In genomic region chr6:34953084-34954025, GRCh38 we compare ENCODE assay signal across 1 cellular context.
A peak's percentile ranks its signal among the peaks of the same experiment; 100 is the strongest.
TF ChIP-seq lines count a peak whose summit lies in the region.

No MANE protein-coding gene starts in this region.

TF ChIP-seq in HepG2, 621 proteins besides CTCF, POLR2A, EP300 and RAD21 (continued from another document and continues in another):
- TF ChIP-seq NFAT5 (CRISPR knock-in tag; IDR thresholded peaks at IDR 0.05) (no peak), XRCC5 (optimal IDR thresholded peaks at IDR 0.05; ENCODE audit: low read length) (peak; percentile 65), MEIS1 (CRISPR knock-in tag; IDR thresholded peaks at IDR 0.05; ENCODE audit: borderline replicate concordance) (0 out of 2 replicates have a peak, but pooled peaks have one; percentile 14), HMG20B (CRISPR knock-in tag; conservative IDR thresholded peaks at IDR 0.05) (peak; percentile 89), ZNF503 (CRISPR knock-in tag; IDR thresholded peaks at IDR 0.05) (peak; percentile 58; the same call in 1 of the 2 replicates), ZNF670 (CRISPR knock-in tag; IDR thresholded peaks at IDR 0.05; ENCODE audit: borderline replicate concordance) (peak; percentile 63; the same call in 1 of the 2 replicates), KDM2A (CRISPR knock-in tag; IDR thresholded peaks at IDR 0.05; ENCODE audit: borderline replicate concordance, low read depth) (no peak), SP5 (CRISPR knock-in tag; IDR thresholded peaks at IDR 0.05; ENCODE audit: borderline replicate concordance, low read depth) (no peak), GFI1 (CRISPR knock-in tag; IDR thresholded peaks at IDR 0.05; ENCODE audit: borderline replicate concordance) (peak; percentile 95), PLSCR1 (CRISPR knock-in tag; IDR thresholded peaks at IDR 0.05; ENCODE audit: borderline replicate concordance) (no peak), ZNF580 (CRISPR knock-in tag; IDR thresholded peaks at IDR 0.05; ENCODE audit: borderline replicate concordance, low read depth) (peak; percentile 70; the same call in 1 of the 2 replicates), TEAD3 (CRISPR knock-in tag; optimal IDR thresholded peaks at IDR 0.05; ENCODE audit: borderline replicate concordance) (peak; percentile 64), BCL6 (CRISPR knock-in tag; IDR thresholded peaks at IDR 0.05) (peak; percentile 58; the same call in 1 of the 2 replicates), BHLHE40 (IDR thresholded peaks at IDR 0.05; ENCODE audit: low read length) (peak; percentile 71), ZNF615 (CRISPR knock-in tag; IDR thresholded peaks at IDR 0.05; ENCODE audit: borderline replicate concordance) (no peak), ZSCAN12 (CRISPR knock-in tag; IDR thresholded peaks at IDR 0.05) (no peak), ZNF678 (CRISPR knock-in tag; IDR thresholded peaks at IDR 0.05) (no peak), KDM3A (CRISPR knock-in tag; IDR thresholded peaks at IDR 0.05; ENCODE audit: low read depth) (no peak), MIXL1 (CRISPR knock-in tag; IDR thresholded peaks at IDR 0.05) (peak; percentile 97), ZNF205 (CRISPR knock-in tag; IDR thresholded peaks at IDR 0.05) (0 out of 2 replicates have a peak, but pooled peaks have one; percentile 46), FOXA3 (CRISPR knock-in tag; IDR thresholded peaks at IDR 0.05) (peak; percentile 99), ZNF614 (CRISPR knock-in tag; IDR thresholded peaks at IDR 0.05; ENCODE audit: borderline replicate concordance) (peak; percentile 98), TBX2 (CRISPR knock-in tag; IDR thresholded peaks at IDR 0.05; ENCODE audit: borderline replicate concordance) (0 out of 2 replicates have a peak, but pooled peaks have one; percentile 26), ATRX (CRISPR knock-in tag; IDR thresholded peaks at IDR 0.05; ENCODE audit: borderline replicate concordance) (no peak), ZKSCAN1 (IDR thresholded peaks at IDR 0.05; ENCODE audit: low read length) (0 out of 2 replicates have a peak, but pooled peaks have one; percentile 64), TCF12 (IDR thresholded peaks at IDR 0.05) (no peak), TCF12 (CRISPR knock-in tag; IDR thresholded peaks at IDR 0.05) (no peak), ZBTB42 (CRISPR knock-in tag; IDR thresholded peaks at IDR 0.05) (no peak), NR2F6 (IDR thresholded peaks at IDR 0.05) (peak; percentile 72), NR2F6 (CRISPR knock-in tag; IDR thresholded peaks at IDR 0.05) (peak; percentile 74), ZBTB1 (CRISPR knock-in tag; IDR thresholded peaks at IDR 0.05; ENCODE audit: borderline replicate concordance) (no peak), ZNF784 (CRISPR knock-in tag; IDR thresholded peaks at IDR 0.05; ENCODE audit: borderline replicate concordance) (peak; percentile 63; the same call in 1 of the 2 replicates), ZFP37 (CRISPR knock-in tag; IDR thresholded peaks at IDR 0.05; ENCODE audit: borderline replicate concordance) (no peak), KDM1A (CRISPR knock-in tag; IDR thresholded peaks at IDR 0.05) (no peak), GMEB2 (CRISPR knock-in tag; IDR thresholded peaks at IDR 0.05; ENCODE audit: low read depth) (no peak), PTBP1 (IDR thresholded peaks at IDR 0.05; ENCODE audit: low read depth, low read length, poor library complexity, severe bottlenecking) (no peak), KDM5A (IDR thresholded peaks at IDR 0.05; ENCODE audit: borderline replicate concordance, low read length) (0 out of 2 replicates have a peak, but pooled peaks have one; percentile 29), AGO1 (IDR thresholded peaks at IDR 0.05; ENCODE audit: low read depth, low read length, poor library complexity, severe bottlenecking) (no peak), IRF2 (CRISPR knock-in tag; IDR thresholded peaks at IDR 0.05) (peak; percentile 85; the same call in 1 of the 2 replicates), ARNTL (CRISPR knock-in tag; IDR thresholded peaks at IDR 0.05) (no peak), GABPA (IDR thresholded peaks at IDR 0.05; ENCODE audit: low read depth, low read length) (no peak), GABPA (CRISPR knock-in tag; IDR thresholded peaks at IDR 0.05; ENCODE audit: low read depth) (peak; percentile 19; the same call in 1 of the 2 replicates), ZGPAT (CRISPR knock-in tag; IDR thresholded peaks at IDR 0.05) (peak; percentile 83), REPIN1 (CRISPR knock-in tag; IDR thresholded peaks at IDR 0.05; ENCODE audit: borderline replicate concordance, low read depth) (0 out of 2 replicates have a peak, but pooled peaks have one; percentile 45), KAT2B (IDR thresholded peaks at IDR 0.05; ENCODE audit: borderline replicate concordance, low read depth, low read length) (0 out of 2 replicates have a peak, but pooled peaks have one; percentile 29), MTA3 (CRISPR knock-in tag; IDR thresholded peaks at IDR 0.05) (no peak), SOX13 (IDR thresholded peaks at IDR 0.05) (peak; percentile 80), SOX13 (CRISPR knock-in tag; conservative IDR thresholded peaks at IDR 0.05 in 1 of 2, IDR thresholded peaks at IDR 0.05 in 1 of 2) (peak in 1 of 2 experiments; percentile 88; a peak in 2 of 4 replicates), ZNF713 (CRISPR knock-in tag; IDR thresholded peaks at IDR 0.05) (no peak), ZNF746 (CRISPR knock-in tag; IDR thresholded peaks at IDR 0.05) (no peak), GATAD2A (CRISPR knock-in tag; IDR thresholded peaks at IDR 0.05) (peak; percentile 97), ZNF720 (CRISPR knock-in tag; IDR thresholded peaks at IDR 0.05) (no peak), ZBTB43 (CRISPR knock-in tag; conservative IDR thresholded peaks at IDR 0.05) (peak; percentile 99), TRIM22 (IDR thresholded peaks at IDR 0.05) (no peak), ZBTB25 (CRISPR knock-in tag; IDR thresholded peaks at IDR 0.05) (peak; percentile 61; the same call in 1 of the 2 replicates)
